In the genomic region with DNA sequence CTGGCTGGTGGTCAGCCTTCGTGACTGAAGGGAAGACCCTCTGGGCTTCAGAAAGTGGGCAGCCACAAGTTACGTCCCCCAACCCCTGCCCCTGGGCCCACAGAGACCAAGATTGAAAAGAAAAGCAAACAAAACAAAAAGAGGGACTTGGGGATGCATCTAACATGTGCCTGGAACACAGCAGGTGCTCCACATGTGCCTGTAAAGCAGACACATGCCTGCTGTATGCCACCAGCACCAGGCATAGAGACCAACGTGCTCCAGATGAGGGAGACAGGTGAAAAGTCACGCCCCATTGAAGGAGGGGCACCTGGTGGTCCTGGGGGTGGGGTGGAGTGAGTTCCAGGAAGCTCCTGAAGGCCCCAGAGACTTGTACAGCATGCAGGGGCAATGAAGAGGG, we compare ENCODE assay signal across 24 cellular contexts. TPM values are rescaled to one million over a fixed set of nuclear protein-coding genes. Genes with fewer than 3 reads are reported as not detected.
A peak's percentile ranks its signal among the peaks of the same experiment; 100 is the strongest.
DNase-seq lines count a peak whose midpoint lies in the region; ATAC-seq and TF ChIP-seq lines count a peak whose summit lies in the region.
"Had no signal": no experiment of that assay in that cellular context is flagged by ENCODE, and none has a peak within 500 bp of the region (broad histone marks: within the 10 kb centered on the region; RNA-seq: fewer than 3 reads in every experiment).

No MANE protein-coding gene starts in this region.

- peaks cover 28% of the 10 kb centered on the region for H3K27me3 Mint-ChIP-seq in nephron progenitor cell (ENCODE audit: low read depth, poor library complexity)
- H3K27me3 Mint-ChIP-seq: activated CD4-positive, alpha-beta T cell treated with anti-CD3 and anti-CD28 coated beads, Interleukin-2, amount 10 ng/mL, durations not matched to agents 24 days and 14 days had no signal

- no peaks in the 10 kb centered on the region for H3K9me3 ChIP-seq in heart left ventricle
- H3K9me3 ChIP-seq in esophagus muscularis mucosa, result no peaks in the 10 kb centered on the region
- H3K9me3 ChIP-seq in transverse colon, result no peaks in the 10 kb centered on the region
- H3K9me3 ChIP-seq: BE2C, neutrophil had no signal

- intact Hi-C loops in heart left ventricle (cut with DNase I) (no loop called here), Right ventricle myocardium superior (cut with DNase I) (no loop called here), esophagus muscularis mucosa (cut with DNase I) (no loop called here), transverse colon (cut with DNase I; ENCODE audit: low total_unique reads) (no loop called here)

- ATAC-seq in heart left ventricle, result no peak
- ATAC-seq in Right ventricle myocardium superior (ENCODE audit: poor library complexity), result no peak
- ATAC-seq: stimulated activated effector memory CD8-positive, alpha-beta T cell treated with anti-CD3 and anti-CD28 coated beads, Interleukin-12 subunit alpha, Interleukin-12 subunit beta, amount 100 ng/mL, for 72 hours had no signal

- in situ Hi-C loops in transverse colon (cut with MboI; ENCODE audit: low pct_ligation_motif_present in 1 of 4, low pct_unique_long_range_greater_than_20kb in 1 of 4, low sequenced_read_pairs in 3 of 4), result no loop called here

- peaks cover 84% of the 10 kb centered on the region for H3K4me1 Mint-ChIP-seq in nephron progenitor cell

- no peaks in the 10 kb centered on the region for H3K36me3 Mint-ChIP-seq in nephron progenitor cell (ENCODE audit: low read depth)
- H3K36me3 Mint-ChIP-seq: stimulated activated effector memory CD8-positive, alpha-beta T cell treated with anti-CD3 and anti-CD28 coated beads, Interleukin-12 subunit alpha, Interleukin-12 subunit beta, amount 100 ng/mL, for 72 hours; type B pancreatic cell had no signal

- H3K36me3 ChIP-seq in heart left ventricle (no peaks in the 10 kb centered on the region), esophagus muscularis mucosa (no peaks in the 10 kb centered on the region), transverse colon (no peaks in the 10 kb centered on the region)
- H3K36me3 ChIP-seq: BE2C, neutrophil had no signal

- H3K4me1 ChIP-seq in heart left ventricle, result peaks cover 29 to 97% (median 89%) of the 10 kb centered on the region in 12 donors
- H3K4me1 ChIP-seq in esophagus muscularis mucosa, result peaks cover 67 to 88% (median 72%) of the 10 kb centered on the region in 4 donors
- H3K4me1 ChIP-seq in transverse colon, result peaks cover 26 to 55% (median 43%) of the 10 kb centered on the region in 4 donors

- no peaks in the 10 kb centered on the region for H3K27me3 ChIP-seq in heart left ventricle
- peaks cover 0 to 8% (median 0%) of the 10 kb centered on the region in 4 donors for H3K27me3 ChIP-seq in esophagus muscularis mucosa
- H3K27me3 ChIP-seq in transverse colon, result no peaks in the 10 kb centered on the region
- H3K27me3 ChIP-seq: BE2C, neutrophil had no signal

- 70 to 87% (median 80%) methylated on average over 4 of the region's 4 CpGs for WGBS in heart left ventricle, 4 donors
- 87% methylated on average over 4 of the region's 4 CpGs for WGBS in esophagus muscularis mucosa
- 80% methylated on average over 1 to 4 of the region's 4 CpGs for WGBS in transverse colon (ENCODE audit: low coverage in 1 of 2), 2 donors

- H3K27ac ChIP-seq in heart left ventricle (peak overlapping the region in 11 of 12 donors; percentile 71 to 92 (median 85)), esophagus muscularis mucosa (replicated peaks in 1 of 4) (peak overlapping the region; percentile 20 to 51 (median 40)), transverse colon (peak overlapping the region; percentile 5 to 73 (median 66))
- H3K27ac ChIP-seq: neutrophil had no signal

- no peak for TF ChIP-seq EP300 in esophagus muscularis mucosa (IDR thresholded peaks at IDR 0.05)
- no peak for TF ChIP-seq EP300 in transverse colon (IDR thresholded peaks at IDR 0.05; ENCODE audit: low read depth)

- DNase-seq in heart left ventricle (no peak), Right ventricle myocardium superior (no peak), esophagus muscularis mucosa (ENCODE audit: extremely low spot score) (no peak), nephron progenitor cell (no peak), transverse colon (no peak), ecto neural progenitor cell (ENCODE audit: low spot score) (no peak), 8988T (no peak), NCI-H510A treated with DMSO at 0.1 percent for 48 hours (lab: John Stamatoyannopoulos, UW) (no peak)
- DNase-seq: activated CD4-positive, alpha-beta T cell treated with anti-CD3 and anti-CD28 coated beads, Interleukin-2, amount 10 ng/mL, durations not matched to agents 24 days and 14 days; activated effector memory CD4-positive, alpha-beta T cell treated with anti-CD3 and anti-CD28 coated beads, Interleukin-2, amount 50 U/mL, for 16 hours; cerebellar nuclear complex; EL; hypothalamus; NCI-H1092; NCI-H2081 treated with DMSO at 0.1 percent for 48 hours; NCI-H446 treated with DMSO at 0.1 percent for 48 hours; NK-92 treated with Interleukin-12 subunit alpha and Interleukin-12 subunit beta, amount 100 ng/mL, for 24 hours; retina; RPMI8226; SW 1271 had no signal

- H3K27ac Mint-ChIP-seq in nephron progenitor cell, result peak overlapping the region; percentile 72
- H3K27ac Mint-ChIP-seq: activated CD4-positive, alpha-beta T cell treated with anti-CD3 and anti-CD28 coated beads, Interleukin-2, amount 10 ng/mL, durations not matched to agents 24 days and 14 days; type B pancreatic cell had no signal

- H3K4me3 ChIP-seq in heart left ventricle (no peak overlapping the region), esophagus muscularis mucosa (no peak overlapping the region), transverse colon (no peak overlapping the region)

- TF ChIP-seq POLR2A in heart left ventricle (IDR thresholded peaks at IDR 0.05) (no peak), esophagus muscularis mucosa (IDR thresholded peaks at IDR 0.05; ENCODE audit: low read depth) (no peak), transverse colon (IDR thresholded peaks at IDR 0.05) (no peak)

- no peak for TF ChIP-seq CTCF in heart left ventricle (IDR thresholded peaks at IDR 0.05)
- no peak for TF ChIP-seq CTCF in esophagus muscularis mucosa (IDR thresholded peaks at IDR 0.05)
- no peak for TF ChIP-seq CTCF in nephron progenitor cell (IDR thresholded peaks at IDR 0.05)
- TF ChIP-seq CTCF in transverse colon (IDR thresholded peaks at IDR 0.05), result no peak

- H3K9me3 Mint-ChIP-seq in nephron progenitor cell, result no peaks in the 10 kb centered on the region
- H3K9me3 Mint-ChIP-seq: activated CD4-positive, alpha-beta T cell treated with anti-CD3 and anti-CD28 coated beads, Interleukin-2, amount 10 ng/mL, durations not matched to agents 24 days and 14 days; stimulated activated effector memory CD8-positive, alpha-beta T cell treated with anti-CD3 and anti-CD28 coated beads, Interleukin-12 subunit alpha, Interleukin-12 subunit beta, amount 100 ng/mL, for 72 hours; type B pancreatic cell had no signal

- H3K4me3 Mint-ChIP-seq in nephron progenitor cell, result no peak overlapping the region
- H3K4me3 Mint-ChIP-seq: activated CD4-positive, alpha-beta T cell treated with anti-CD3 and anti-CD28 coated beads, Interleukin-2, amount 10 ng/mL, durations not matched to agents 24 days and 14 days; stimulated activated effector memory CD8-positive, alpha-beta T cell treated with anti-CD3 and anti-CD28 coated beads, Interleukin-12 subunit alpha, Interleukin-12 subunit beta, amount 100 ng/mL, for 72 hours; type B pancreatic cell had no signal

RNA-seq across cellular contexts. Expression of a gene that starts 11.9 kb away (rescaled TPM):
- total RNA-seq in heart left ventricle, result 100 to 1,000 TPM; 106 to 198 (median 141) TPM
- 100 to 1,000 TPM in 1 of 2 donors, 10 to 100 TPM in 1; 62.5 to 147 TPM for polyA plus RNA-seq in heart left ventricle
- 172 TPM for total RNA-seq in Right ventricle myocardium superior
- 10 to 100 TPM in 2 of 4 donors, 1 to 10 TPM in 2; 4.8 to 12.9 (median 9.9) TPM for total RNA-seq in esophagus muscularis mucosa
- 100 to 1,000 TPM in 1 of 4 donors, 10 to 100 TPM in 3; 28.8 to 112 (median 33.5) TPM for total RNA-seq in transverse colon
